ENCODE assay signal across 1 cellular context in the genomic region with DNA sequence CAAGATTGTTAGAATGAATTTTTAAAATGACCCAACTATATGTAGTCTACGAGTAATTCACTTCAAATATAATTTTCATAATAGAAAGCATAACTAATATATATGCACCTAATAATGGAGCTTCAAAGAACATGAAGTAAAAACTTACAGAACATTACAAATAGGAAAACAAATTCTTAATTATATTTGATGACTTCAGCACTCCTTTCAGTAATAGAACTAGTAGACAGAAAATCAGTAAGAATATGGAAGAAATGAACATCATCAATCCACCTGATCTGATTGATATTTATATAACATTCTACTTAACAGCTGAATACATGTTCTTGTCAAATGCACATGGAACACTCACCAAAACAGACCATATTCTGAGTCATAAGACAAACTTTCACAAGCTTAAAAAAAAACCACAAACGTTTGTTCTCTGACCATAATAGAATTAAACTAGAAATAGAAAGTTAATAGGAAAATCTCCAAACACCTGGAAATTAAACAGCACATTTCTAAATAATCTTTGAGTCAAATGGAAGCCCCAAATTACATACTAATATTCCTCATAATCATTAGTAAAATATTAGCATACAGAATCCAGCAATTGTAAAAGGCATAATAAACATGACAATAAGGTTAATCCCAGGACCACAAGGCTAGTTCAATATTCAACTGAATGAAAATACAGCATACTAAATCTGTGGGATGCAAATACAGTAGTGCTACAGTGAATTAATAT.
TF ChIP-seq lines count a peak whose summit lies in the region.

No MANE protein-coding gene starts in this region.

TF ChIP-seq in GM23338, 12 proteins besides CTCF, POLR2A, EP300 and RAD21 (continued from another document):
- TF ChIP-seq, protein P1, sequence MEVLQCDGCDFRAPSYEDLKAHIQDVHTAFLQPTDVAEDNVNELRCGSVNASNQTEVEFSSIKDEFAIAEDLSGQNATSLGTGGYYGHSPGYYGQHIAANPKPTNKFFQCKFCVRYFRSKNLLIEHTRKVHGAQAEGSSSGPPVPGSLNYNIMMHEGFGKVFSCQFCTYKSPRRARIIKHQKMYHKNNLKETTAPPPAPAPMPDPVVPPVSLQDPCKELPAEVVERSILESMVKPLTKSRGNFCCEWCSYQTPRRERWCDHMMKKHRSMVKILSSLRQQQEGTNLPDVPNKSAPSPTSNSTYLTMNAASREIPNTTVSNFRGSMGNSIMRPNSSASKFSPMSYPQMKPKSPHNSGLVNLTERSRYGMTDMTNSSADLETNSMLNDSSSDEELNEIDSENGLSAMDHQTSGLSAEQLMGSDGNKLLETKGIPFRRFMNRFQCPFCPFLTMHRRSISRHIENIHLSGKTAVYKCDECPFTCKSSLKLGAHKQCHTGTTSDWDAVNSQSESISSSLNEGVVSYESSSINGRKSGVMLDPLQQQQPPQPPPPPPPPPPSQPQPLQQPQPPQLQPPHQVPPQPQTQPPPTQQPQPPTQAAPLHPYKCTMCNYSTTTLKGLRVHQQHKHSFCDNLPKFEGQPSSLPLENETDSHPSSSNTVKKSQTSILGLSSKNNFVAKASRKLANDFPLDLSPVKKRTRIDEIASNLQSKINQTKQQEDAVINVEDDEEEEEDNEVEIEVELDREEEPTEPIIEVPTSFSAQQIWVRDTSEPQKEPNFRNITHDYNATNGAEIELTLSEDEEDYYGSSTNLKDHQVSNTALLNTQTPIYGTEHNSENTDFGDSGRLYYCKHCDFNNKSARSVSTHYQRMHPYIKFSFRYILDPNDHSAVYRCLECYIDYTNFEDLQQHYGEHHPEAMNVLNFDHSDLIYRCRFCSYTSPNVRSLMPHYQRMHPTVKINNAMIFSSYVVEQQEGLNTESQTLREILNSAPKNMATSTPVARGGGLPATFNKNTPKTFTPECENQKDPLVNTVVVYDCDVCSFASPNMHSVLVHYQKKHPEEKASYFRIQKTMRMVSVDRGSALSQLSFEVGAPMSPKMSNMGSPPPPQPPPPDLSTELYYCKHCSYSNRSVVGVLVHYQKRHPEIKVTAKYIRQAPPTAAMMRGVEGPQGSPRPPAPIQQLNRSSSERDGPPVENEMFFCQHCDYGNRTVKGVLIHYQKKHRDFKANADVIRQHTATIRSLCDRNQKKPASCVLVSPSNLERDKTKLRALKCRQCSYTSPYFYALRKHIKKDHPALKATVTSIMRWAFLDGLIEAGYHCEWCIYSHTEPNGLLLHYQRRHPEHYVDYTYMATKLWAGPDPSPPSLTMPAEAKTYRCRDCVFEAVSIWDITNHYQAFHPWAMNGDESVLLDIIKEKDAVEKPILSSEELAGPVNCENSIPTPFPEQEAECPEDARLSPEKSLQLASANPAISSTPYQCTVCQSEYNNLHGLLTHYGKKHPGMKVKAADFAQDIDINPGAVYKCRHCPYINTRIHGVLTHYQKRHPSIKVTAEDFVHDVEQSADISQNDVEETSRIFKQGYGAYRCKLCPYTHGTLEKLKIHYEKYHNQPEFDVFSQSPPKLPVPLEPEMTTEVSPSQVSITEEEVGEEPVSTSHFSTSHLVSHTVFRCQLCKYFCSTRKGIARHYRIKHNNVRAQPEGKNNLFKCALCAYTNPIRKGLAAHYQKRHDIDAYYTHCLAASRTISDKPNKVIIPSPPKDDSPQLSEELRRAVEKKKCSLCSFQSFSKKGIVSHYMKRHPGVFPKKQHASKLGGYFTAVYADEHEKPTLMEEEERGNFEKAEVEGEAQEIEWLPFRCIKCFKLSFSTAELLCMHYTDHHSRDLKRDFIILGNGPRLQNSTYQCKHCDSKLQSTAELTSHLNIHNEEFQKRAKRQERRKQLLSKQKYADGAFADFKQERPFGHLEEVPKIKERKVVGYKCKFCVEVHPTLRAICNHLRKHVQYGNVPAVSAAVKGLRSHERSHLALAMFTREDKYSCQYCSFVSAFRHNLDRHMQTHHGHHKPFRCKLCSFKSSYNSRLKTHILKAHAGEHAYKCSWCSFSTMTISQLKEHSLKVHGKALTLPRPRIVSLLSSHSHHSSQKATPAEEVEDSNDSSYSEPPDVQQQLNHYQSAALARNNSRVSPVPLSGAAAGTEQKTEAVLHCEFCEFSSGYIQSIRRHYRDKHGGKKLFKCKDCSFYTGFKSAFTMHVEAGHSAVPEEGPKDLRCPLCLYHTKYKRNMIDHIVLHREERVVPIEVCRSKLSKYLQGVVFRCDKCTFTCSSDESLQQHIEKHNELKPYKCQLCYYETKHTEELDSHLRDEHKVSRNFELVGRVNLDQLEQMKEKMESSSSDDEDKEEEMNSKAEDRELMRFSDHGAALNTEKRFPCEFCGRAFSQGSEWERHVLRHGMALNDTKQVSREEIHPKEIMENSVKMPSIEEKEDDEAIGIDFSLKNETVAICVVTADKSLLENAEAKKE (CRISPR knock-in tag; IDR thresholded peaks at IDR 0.05): no peak
- no peak for TF ChIP-seq NANOG (IDR thresholded peaks at IDR 0.05; ENCODE audit: borderline replicate concordance)
